28 cellular contexts compared by ENCODE assay signal in genomic region chr3:59341441-59341840, GRCh38.
A peak's percentile ranks its signal among the peaks of the same experiment; 100 is the strongest.
DNase-seq lines count a peak whose midpoint lies in the region; FAIRE-seq and TF ChIP-seq lines count a peak whose summit lies in the region.
"Had no signal": no experiment of that assay in that cellular context is flagged by ENCODE, and none has a peak within 500 bp of the region (broad histone marks: within the 10 kb centered on the region; RNA-seq: fewer than 3 reads in every experiment).

No MANE protein-coding gene starts in this region.

- H2AFZ ChIP-seq in neural progenitor cell (replicated peaks), result peak overlapping the region; percentile 72

- no peak overlapping the region for H3K27ac ChIP-seq in neural progenitor cell
- H3K27ac ChIP-seq: 22Rv1, brain microvascular endothelial cell, colonic mucosa, spleen, tibial artery had no signal

- no peak overlapping the region for H3K4me3 Mint-ChIP-seq in neural progenitor cell
- no peak overlapping the region for H3K4me3 Mint-ChIP-seq in T-helper 2 cell treated with Interferon-gamma antibody and Interleukin-4, amounts not matched to agents 5 μg/mL and 100 μg/mL, for 36 hours
- H3K4me3 Mint-ChIP-seq: activated B cell treated with CpG ODN at 0.5 μM for 24 hours; activated naive CD8-positive, alpha-beta T cell treated with anti-CD3 and anti-CD28 coated beads, Interleukin-2, amount 50 U/mL, for 24 hours; CD8-positive, alpha-beta memory T cell; mesothelial cell of epicardium had no signal

- H4K20me1 ChIP-seq in neural progenitor cell (ENCODE audit: low read depth), result no peaks in the 10 kb centered on the region

- peaks cover 2% of the 10 kb centered on the region for H3K27me3 Mint-ChIP-seq in neural progenitor cell (ENCODE audit: insufficient read depth, low read depth)
- H3K27me3 Mint-ChIP-seq in T-helper 2 cell treated with Interferon-gamma antibody and Interleukin-4, amounts not matched to agents 5 μg/mL and 100 μg/mL, for 36 hours (ENCODE audit: low read depth), result no peaks in the 10 kb centered on the region
- H3K27me3 Mint-ChIP-seq: activated B cell treated with CpG ODN at 0.5 μM for 24 hours; activated naive CD8-positive, alpha-beta T cell treated with anti-CD3 and anti-CD28 coated beads, Interleukin-2, amount 50 U/mL, for 24 hours; CD8-positive, alpha-beta memory T cell had no signal

- no peak for FAIRE-seq in frontal cortex (lab: Jason Lieb, UNC)
- FAIRE-seq: endometrium had no signal

- no peak overlapping the region for H3K27ac Mint-ChIP-seq in neural progenitor cell
- no peak overlapping the region for H3K27ac Mint-ChIP-seq in T-helper 2 cell treated with Interferon-gamma antibody and Interleukin-4, amounts not matched to agents 5 μg/mL and 100 μg/mL, for 36 hours
- H3K27ac Mint-ChIP-seq: activated B cell treated with CpG ODN at 0.5 μM for 24 hours; activated naive CD8-positive, alpha-beta T cell treated with anti-CD3 and anti-CD28 coated beads, Interleukin-2, amount 50 U/mL, for 24 hours; CD8-positive, alpha-beta memory T cell; mesothelial cell of epicardium had no signal

- no peaks in the 10 kb centered on the region for H3K27me3 ChIP-seq in endocrine pancreas (ENCODE audit: control insufficient read depth, insufficient read depth, low read length)
- H3K27me3 ChIP-seq in neural progenitor cell, result no peaks in the 10 kb centered on the region
- H3K27me3 ChIP-seq: brain microvascular endothelial cell, colonic mucosa, spleen, tibial artery had no signal

- no peaks in the 10 kb centered on the region for H3K79me2 ChIP-seq in neural progenitor cell (ENCODE audit: low read depth)

- no peak overlapping the region for H3K9ac ChIP-seq in endocrine pancreas (ENCODE audit: control insufficient read depth, insufficient read depth, low read length)
- H3K9ac ChIP-seq in neural progenitor cell, result no peak overlapping the region

- H3K4me2 ChIP-seq in neural progenitor cell, result no peak overlapping the region

- H3K36me3 Mint-ChIP-seq in neural progenitor cell, result no peaks in the 10 kb centered on the region
- H3K36me3 Mint-ChIP-seq in T-helper 2 cell treated with Interferon-gamma antibody and Interleukin-4, amounts not matched to agents 5 μg/mL and 100 μg/mL, for 36 hours (ENCODE audit: low read depth), result no peaks in the 10 kb centered on the region
- H3K36me3 Mint-ChIP-seq: CD8-positive, alpha-beta memory T cell; mesothelial cell of epicardium had no signal

- H3K4me1 ChIP-seq in endocrine pancreas (ENCODE audit: control insufficient read depth, insufficient read depth, low read length) (no peaks in the 10 kb centered on the region), neural progenitor cell (no peaks in the 10 kb centered on the region)
- H3K4me1 ChIP-seq: colonic mucosa, spleen, tibial artery had no signal

- peaks cover 4% of the 10 kb centered on the region for H3K9me3 Mint-ChIP-seq in neural progenitor cell
- H3K9me3 Mint-ChIP-seq in T-helper 2 cell treated with Interferon-gamma antibody and Interleukin-4, amounts not matched to agents 5 μg/mL and 100 μg/mL, for 36 hours, result no peaks in the 10 kb centered on the region
- H3K9me3 Mint-ChIP-seq: activated naive CD8-positive, alpha-beta T cell treated with anti-CD3 and anti-CD28 coated beads, Interleukin-2, amount 50 U/mL, for 24 hours; CD8-positive, alpha-beta memory T cell had no signal

- H3K9me3 ChIP-seq in endocrine pancreas (ENCODE audit: control insufficient read depth, low read length) (no peaks in the 10 kb centered on the region), neural progenitor cell (ENCODE audit: low read depth) (no peaks in the 10 kb centered on the region)
- H3K9me3 ChIP-seq: colonic mucosa, spleen, tibial artery had no signal

- H3K36me3 ChIP-seq in endocrine pancreas (ENCODE audit: control insufficient read depth, insufficient read depth, low read length), result no peaks in the 10 kb centered on the region
- H3K36me3 ChIP-seq in neural progenitor cell, result no peaks in the 10 kb centered on the region
- H3K36me3 ChIP-seq: brain microvascular endothelial cell, colonic mucosa, spleen, tibial artery had no signal

- peak; percentile 6 for DNase-seq in DMS153 (lab: John Stamatoyannopoulos, UW)
- no peak for DNase-seq in DMS153 treated with DMSO at 0.1 percent for 48 hours (lab: John Stamatoyannopoulos, UW; ENCODE audit: unreplicated experiment)
- peak; percentile 89 for DNase-seq in G401 (ENCODE audit: low spot score)
- DNase-seq in neural progenitor cell (ENCODE audit: low spot score), result no peak
- DNase-seq in frontal cortex (ENCODE audit: low spot score in 2 of 2), result no peak
- no peak for DNase-seq in GM10266 (ENCODE audit: extremely low spot score)
- DNase-seq in T-helper 2 cell treated with Interferon-gamma antibody and Interleukin-4, amounts not matched to agents 5 μg/mL and 100 μg/mL, for 36 hours (ENCODE audit: low spot score), result no peak
- DNase-seq: activated B cell treated with CpG ODN at 0.5 μM for 24 hours; activated CD4-positive, alpha-beta T cell treated with anti-CD3 and anti-CD28 coated beads, Interleukin-2, amount 50 U/mL, for 48 hours; activated CD8-positive, alpha-beta memory T cell treated with anti-CD3 and anti-CD28 coated beads, Interleukin-2, amount 50 U/mL, for 48 hours; activated effector memory CD4-positive, alpha-beta T cell treated with Interleukin-2 at 50 U/mL for 16 hours; activated naive CD8-positive, alpha-beta T cell treated with anti-CD3 and anti-CD28 coated beads, Interleukin-2, amount 50 U/mL, for 24 hours; brain microvascular endothelial cell; CD8-positive, alpha-beta memory T cell; colonic mucosa; GOT3; NCI-H1048; NCI-H2081 treated with DMSO at 0.1 percent for 48 hours; NCI-H526; spleen; stimulated activated CD4-positive, alpha-beta T cell treated with anti-CD3 and anti-CD28 coated beads, Interleukin-4, amount 100 ng/mL, for 1 hour; stimulated activated naive CD4-positive, alpha-beta T cell; T1000; tibial artery had no signal

- peak overlapping the region; percentile 31 for H3K4me3 ChIP-seq in endocrine pancreas (ENCODE audit: control insufficient read depth, insufficient read depth, low read length)
- no peak overlapping the region for H3K4me3 ChIP-seq in neural progenitor cell
- H3K4me3 ChIP-seq: colonic mucosa, spleen, tibial artery had no signal

- H3F3A ChIP-seq in neural progenitor cell (ENCODE audit: low read depth), result no peaks in the 10 kb centered on the region

- in situ Hi-C loops in G401 (cut with HindIII; ENCODE audit: low sequenced_read_pairs), result no loop called here

- H3K4me1 Mint-ChIP-seq in neural progenitor cell, result no peaks in the 10 kb centered on the region
- H3K4me1 Mint-ChIP-seq in T-helper 2 cell treated with Interferon-gamma antibody and Interleukin-4, amounts not matched to agents 5 μg/mL and 100 μg/mL, for 36 hours (ENCODE audit: low read depth), result peaks cover 3% of the 10 kb centered on the region
- H3K4me1 Mint-ChIP-seq: activated naive CD8-positive, alpha-beta T cell treated with anti-CD3 and anti-CD28 coated beads, Interleukin-2, amount 50 U/mL, for 24 hours; mesothelial cell of epicardium had no signal

- no peak for TF ChIP-seq CTCF in neural progenitor cell (IDR thresholded peaks at IDR 0.05)
- TF ChIP-seq CTCF in GM10266 (IDR thresholded peaks at IDR 0.05; ENCODE audit: control insufficient read depth, insufficient read depth, low read depth, missing control alignments), result no peak

Comparison
In these comparisons a context has a peak if more than half of its experiments do, and no peak if none do; other contexts are left out.
1. DNase-seq: peak in DMS153 (single experiment) and G401 (single experiment); none in DMS153 treated with DMSO at 0.1 percent for 48 hours (single experiment), neural progenitor cell (single experiment), frontal cortex (0 of 2), GM10266 (single experiment) and T-helper 2 cell treated with Interferon-gamma antibody and Interleukin-4, amounts not matched to agents 5 μg/mL and 100 μg/mL, for 36 hours (single experiment).